In the genomic region with DNA sequence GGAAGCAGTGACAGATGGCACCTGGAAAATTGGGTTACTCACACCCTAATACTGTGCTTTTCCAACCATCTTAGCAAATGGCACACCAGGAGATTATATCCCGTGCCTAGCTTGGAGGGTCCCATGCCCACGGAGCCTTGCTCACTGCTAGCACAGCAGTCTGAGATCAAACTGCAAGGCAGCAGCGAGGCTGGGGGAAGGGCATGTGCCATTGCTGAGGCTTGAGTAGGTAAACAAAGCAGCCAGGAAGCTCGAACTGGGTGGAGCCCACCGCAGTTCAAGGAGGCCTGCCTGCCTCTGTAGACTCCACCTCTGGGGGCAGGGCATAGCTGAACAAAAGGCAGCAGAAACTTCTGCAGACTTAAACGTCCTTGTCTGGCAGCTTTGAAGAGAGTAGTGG, we compare ENCODE assay signal across 5 cellular contexts. TPM values are rescaled to one million over a fixed set of nuclear protein-coding genes. Genes with fewer than 3 reads are reported as not detected.
"Had no signal": no experiment of that assay in that cellular context is flagged by ENCODE, and none has a peak within 500 bp of the region (broad histone marks: within the 10 kb centered on the region; RNA-seq: fewer than 3 reads in every experiment).

No MANE protein-coding gene starts in this region.

RNA-seq across cellular contexts. Expression of gene ANKRD55, which starts 11.5 kb away (rescaled TPM):
- total RNA-seq: OCI-LY7, PC-9, Right ventricle myocardium inferior, SJCRH30, SK-MEL-5 had no signal
